In genomic region chr5:132397224-132397623, GRCh38 we compare ENCODE assay signal across 19 cellular contexts. TPM values are rescaled to one million over a fixed set of nuclear protein-coding genes. Genes with fewer than 3 reads are reported as not detected.
DNase-seq lines count a peak whose midpoint lies in the region; ATAC-seq, FAIRE-seq and TF ChIP-seq lines count a peak whose summit lies in the region.
"Had no signal": no experiment of that assay in that cellular context is flagged by ENCODE, and none has a peak within 500 bp of the region (broad histone marks: within the 10 kb centered on the region; RNA-seq: fewer than 3 reads in every experiment).

No MANE protein-coding gene starts in this region.

- no peaks in the 10 kb centered on the region for H3K79me2 ChIP-seq in keratinocyte (ENCODE audit: control insufficient read depth, insufficient read depth, low read length)

- no peaks in the 10 kb centered on the region for H3K27me3 Mint-ChIP-seq in activated naive CD4-positive, alpha-beta T cell treated with anti-CD3 and anti-CD28 coated beads, Interleukin-2, amount 50 U/mL, for 24 hours
- H3K27me3 Mint-ChIP-seq: CD8-positive, alpha-beta memory T cell had no signal

- no peaks in the 10 kb centered on the region for H3K9me1 ChIP-seq in keratinocyte (ENCODE audit: control insufficient read depth, extremely low read depth, insufficient read depth, low read length)

- FAIRE-seq in keratinocyte (lab: Jason Lieb, UNC) = peak; percentile 20
- FAIRE-seq: GM12878, GM18507 had no signal

- H3K9me3 ChIP-seq in KOPT-K1 (ENCODE audit: insufficient read depth, low read length, poor library complexity, severe bottlenecking) (no peaks in the 10 kb centered on the region), keratinocyte (ENCODE audit: control insufficient read depth, low read depth, low read length) (no peaks in the 10 kb centered on the region), testis (no peaks in the 10 kb centered on the region)

- no peak overlapping the region for H2AFZ ChIP-seq in keratinocyte (ENCODE audit: control insufficient read depth, low read length)

- H3K4me2 ChIP-seq in keratinocyte (ENCODE audit: control insufficient read depth, extremely low read depth, insufficient read depth, low read depth, low read length) = peak overlapping the region; percentile 3

- H3K27ac Mint-ChIP-seq in activated naive CD4-positive, alpha-beta T cell treated with anti-CD3 and anti-CD28 coated beads, Interleukin-2, amount 50 U/mL, for 24 hours = peak overlapping the region; percentile 87
- H3K27ac Mint-ChIP-seq in stimulated activated effector memory CD8-positive, alpha-beta T cell treated with anti-CD3 and anti-CD28 coated beads, Interleukin-12 subunit alpha, Interleukin-12 subunit beta, amount 100 ng/mL, for 72 hours = peak overlapping the region; percentile 54

- H3K36me3 ChIP-seq in KOPT-K1 (ENCODE audit: insufficient read depth, low read length) (peaks cover 3% of the 10 kb centered on the region; the same call in 1 of the 2 replicates), keratinocyte (ENCODE audit: control insufficient read depth in 2 of 2, extremely low read depth in 1 of 2, insufficient read depth in 2 of 2, low read length in 2 of 2) (peaks cover 9 to 18% of the 10 kb centered on the region in 2 experiments), testis (ENCODE audit: low read depth, missing control alignments) (no peaks in the 10 kb centered on the region), H7 (replicated peaks; ENCODE audit: control insufficient read depth, insufficient read depth, low read length) (no peaks in the 10 kb centered on the region; the same call in 1 of the 2 replicates)

- H3K4me1 ChIP-seq in keratinocyte (ENCODE audit: control insufficient read depth, extremely low read depth, insufficient read depth, low read length) (peaks cover 48% of the 10 kb centered on the region), testis (no peaks in the 10 kb centered on the region)

- peak overlapping the region; percentile 1 for H3K4me3 Mint-ChIP-seq in activated naive CD4-positive, alpha-beta T cell treated with anti-CD3 and anti-CD28 coated beads, Interleukin-2, amount 50 U/mL, for 24 hours
- no peak overlapping the region for H3K4me3 Mint-ChIP-seq in stimulated activated effector memory CD8-positive, alpha-beta T cell treated with anti-CD3 and anti-CD28 coated beads, Interleukin-12 subunit alpha, Interleukin-12 subunit beta, amount 100 ng/mL, for 72 hours

- TF ChIP-seq CTCF in keratinocyte (optimal IDR thresholded peaks at IDR 0.05 in 1 of 3, IDR thresholded peaks at IDR 0.05 in 1 of 3, conservative IDR thresholded peaks at IDR 0.05 in 1 of 3; ENCODE audit: extremely low read depth in 1 of 3, insufficient read depth in 2 of 3, low read length in 3 of 3) (no peak), testis (IDR thresholded peaks at IDR 0.05) (no peak)

- 95 to 100% methylated on average over 2 of the region's 2 CpGs for WGBS in testis, 2 donors

- no peak for TF ChIP-seq POLR2A in testis (IDR thresholded peaks at IDR 0.05)

- H3K4me3 ChIP-seq in keratinocyte (ENCODE audit: control insufficient read depth in 2 of 3, extremely low read depth in 1 of 3, insufficient read depth in 2 of 3, low read depth in 1 of 3, low read length in 3 of 3) (no peak overlapping the region), testis (no peak overlapping the region), H7 (ENCODE audit: insufficient read depth, low read depth, low read length) (no peak overlapping the region)
- H3K4me3 ChIP-seq: GM12878 had no signal

- peak overlapping the region; percentile 33 for H3K27ac ChIP-seq in KOPT-K1 (ENCODE audit: low read depth, low read length, poor library complexity, severe bottlenecking)
- H3K27ac ChIP-seq in keratinocyte (ENCODE audit: control insufficient read depth, insufficient read depth, low read length) = peak overlapping the region; percentile 3
- no peak overlapping the region for H3K27ac ChIP-seq in testis

- peaks cover 95% of the 10 kb centered on the region for H3K4me1 Mint-ChIP-seq in activated naive CD4-positive, alpha-beta T cell treated with anti-CD3 and anti-CD28 coated beads, Interleukin-2, amount 50 U/mL, for 24 hours
- peaks cover 79% of the 10 kb centered on the region for H3K4me1 Mint-ChIP-seq in stimulated activated effector memory CD8-positive, alpha-beta T cell treated with anti-CD3 and anti-CD28 coated beads, Interleukin-12 subunit alpha, Interleukin-12 subunit beta, amount 100 ng/mL, for 72 hours

- H3K36me3 Mint-ChIP-seq in activated naive CD4-positive, alpha-beta T cell treated with anti-CD3 and anti-CD28 coated beads, Interleukin-2, amount 50 U/mL, for 24 hours = peaks cover 4% of the 10 kb centered on the region
- no peaks in the 10 kb centered on the region for H3K36me3 Mint-ChIP-seq in stimulated activated effector memory CD8-positive, alpha-beta T cell treated with anti-CD3 and anti-CD28 coated beads, Interleukin-12 subunit alpha, Interleukin-12 subunit beta, amount 100 ng/mL, for 72 hours

- H3K27me3 ChIP-seq in keratinocyte (ENCODE audit: control insufficient read depth, extremely low read depth, insufficient read depth, low read length) (no peaks in the 10 kb centered on the region), testis (no peaks in the 10 kb centered on the region), H7 (ENCODE audit: control insufficient read depth, insufficient read depth, low read length) (no peaks in the 10 kb centered on the region)

- intact Hi-C loops in testis (cut with DNase I; ENCODE audit: low total_unique reads) = no loop called here

- no peaks in the 10 kb centered on the region for H4K20me1 ChIP-seq in keratinocyte (ENCODE audit: control insufficient read depth, extremely low read depth, insufficient read depth, low read length)

- ATAC-seq in stimulated activated effector memory CD8-positive, alpha-beta T cell treated with anti-CD3 and anti-CD28 coated beads, Interleukin-12 subunit alpha, Interleukin-12 subunit beta, amount 100 ng/mL, for 72 hours = no peak
- no peak for ATAC-seq in HG03039 (IDR thresholded peaks at IDR 0.05; ENCODE audit: unreplicated experiment)
- ATAC-seq: GM12878 had no signal

- DNase-seq in activated naive CD4-positive, alpha-beta T cell treated with Interleukin-2 at 50 U/mL for 16 hours = no peak
- DNase-seq in keratinocyte (ENCODE audit: low read depth, low spot score) (no peak), testis (no peak), H7 (no peak)
- no peak for DNase-seq in stimulated activated effector memory CD8-positive, alpha-beta T cell treated with anti-CD3 and anti-CD28 coated beads, Interleukin-12 subunit alpha, Interleukin-12 subunit beta, amount 100 ng/mL, for 72 hours (ENCODE audit: low spot score in 2 of 2)
- DNase-seq: CD8-positive, alpha-beta memory T cell; GDM1; HCEC 1CT; MV-4-11; NCI-H1417; NCI-H187 treated with DMSO at 0.1 percent for 48 hours; NCI-H345; NCI-H526 treated with DMSO at 0.1 percent for 48 hours; SHP77 treated with DMSO at 0.1 percent for 48 hours had no signal

- dilution Hi-C loops in keratinocyte (cut with MboI; ENCODE audit: extremely low pct_ligation_motif_present, low sequenced_read_pairs) = no loop called here

- H3K9ac ChIP-seq in keratinocyte (ENCODE audit: control insufficient read depth, extremely low read depth, insufficient read depth, low read length) = no peak overlapping the region

- H3K9me3 Mint-ChIP-seq in activated naive CD4-positive, alpha-beta T cell treated with anti-CD3 and anti-CD28 coated beads, Interleukin-2, amount 50 U/mL, for 24 hours = no peaks in the 10 kb centered on the region
- no peaks in the 10 kb centered on the region for H3K9me3 Mint-ChIP-seq in stimulated activated effector memory CD8-positive, alpha-beta T cell treated with anti-CD3 and anti-CD28 coated beads, Interleukin-12 subunit alpha, Interleukin-12 subunit beta, amount 100 ng/mL, for 72 hours
- H3K9me3 Mint-ChIP-seq: CD8-positive, alpha-beta memory T cell had no signal

RNA-seq across cellular contexts. Expression of gene SLC22A5, which starts 27.7 kb away (rescaled TPM):
- polyA plus RNA-seq in keratinocyte (14.8 to 23.0 TPM (median 21.5 TPM) in 3 replicates), testis (ENCODE audit: insufficient read depth, low read depth, low replicate concordance) (11.9 TPM)
- polyA plus RNA-seq in keratinocyte (2011; ENCODE audit: low read depth) = 2.4 TPM
- 9.5 and 17.4 TPM in 2 replicates for polyA plus RNA-seq in keratinocyte (2011; cell fraction: cytosol; rRNA removed)
- 56.3 and 66.2 TPM in 2 replicates for polyA plus RNA-seq in keratinocyte (2011; cell fraction: nucleus; rRNA removed)
- polyA plus RNA-seq in keratinocyte (2012; ENCODE audit: low replicate concordance) = 7.7 and 9.6 TPM in 2 replicates
- polyA minus RNA-seq in keratinocyte = 43.5 to 54.4 TPM (median 46.9 TPM) in 3 replicates
- 18.8 TPM for polyA minus RNA-seq in keratinocyte (2011; cell fraction: cytosol; rRNA and poly(A)+ RNA removed)
- polyA minus RNA-seq in keratinocyte (2011; cell fraction: nucleus; rRNA and poly(A)+ RNA removed) = 29.9 and 37.5 TPM in 2 replicates
- total RNA-seq in testis = 10 to 100 TPM in 1 of 2 donors, 1 to 10 TPM in 1; 9.5 to 11.8 TPM
- total RNA-seq in H7 (2014; rRNA removed; shearing (Covaris generic)) = 0.76 and 1.6 TPM in 2 replicates

Comparison
In these comparisons a context has a peak if more than half of its experiments do, and no peak if none do; other contexts are left out.
1. H3K27ac ChIP-seq: peak in KOPT-K1 (single experiment) and keratinocyte (single experiment); none in testis (0 of 2).